In genomic region chr3:14725564-14726420, GRCh38 we compare ENCODE assay signal across 11 cellular contexts. TPM values are rescaled to one million over a fixed set of nuclear protein-coding genes. Genes with fewer than 3 reads are reported as not detected.
A peak's percentile ranks its signal among the peaks of the same experiment; 100 is the strongest.
DNase-seq lines count a peak whose midpoint lies in the region; ATAC-seq and TF ChIP-seq lines count a peak whose summit lies in the region.
"Had no signal": no experiment of that assay in that cellular context is flagged by ENCODE, and none has a peak within 500 bp of the region (broad histone marks: within the 10 kb centered on the region; RNA-seq: fewer than 3 reads in every experiment).

No MANE protein-coding gene starts in this region.

- TF ChIP-seq CTCF in omental fat pad (IDR thresholded peaks at IDR 0.05): no peak

- 43% methylated on average over 8 of the region's 8 CpGs for WGBS in right cardiac atrium

- H3K4me1 ChIP-seq in right cardiac atrium (ENCODE audit: control insufficient read depth, insufficient read depth, low read length): peaks cover 13% of the 10 kb centered on the region

- no peaks in the 10 kb centered on the region for H3K9me3 ChIP-seq in right cardiac atrium (ENCODE audit: control insufficient read depth, low read length)

- DNase-seq in Right ventricle myocardium inferior (ENCODE audit: missing footprints) (peak; percentile 77), cardiac septum (ENCODE audit: low spot score) (no peak), right cardiac atrium (peak; percentile 70 to 88 (median 86)), omental fat pad (ENCODE audit: low spot score) (no peak), NCI-H69 (lab: John Stamatoyannopoulos, UW) (no peak), NCI-H510A (lab: John Stamatoyannopoulos, UW) (no peak), NOMO-1 treated with DMSO at 0.1 percent for 48 hours (lab: John Stamatoyannopoulos, UW; ENCODE audit: unreplicated experiment) (no peak)
- DNase-seq in activated naive CD4-positive, alpha-beta T cell treated with anti-CD3 and anti-CD28 coated beads, Interleukin-2, amount 50 U/mL, for 16 hours: no peak
- DNase-seq: glutamatergic neuron, NCI-H524 treated with DMSO at 0.1 percent for 48 hours, SHP77 had no signal

- H3K4me3 ChIP-seq in right cardiac atrium (ENCODE audit: low read length): no peak overlapping the region

- intact Hi-C loops in Right ventricle myocardium inferior (cut with DNase I): no loop called here
- intact Hi-C loops in cardiac septum (cut with DNase I): no loop called here
- intact Hi-C loops in right cardiac atrium (cut with DNase I): no loop called here

- no peaks in the 10 kb centered on the region for H3K27me3 ChIP-seq in right cardiac atrium (ENCODE audit: control insufficient read depth, insufficient read depth)

- ATAC-seq in Right ventricle myocardium inferior (peak; percentile 93), right cardiac atrium (peak; percentile 83 to 93), omental fat pad (ENCODE audit: low FRiP score) (peak; percentile 39)

- H3K27ac ChIP-seq in right cardiac atrium (ENCODE audit: low read length): peak overlapping the region; percentile 55

RNA-seq across cellular contexts. Expression of gene C3orf20, which starts 50.9 kb away (rescaled TPM):
- total RNA-seq in Right ventricle myocardium inferior (not detected), cardiac septum (0.32 TPM), right cardiac atrium (under 1 TPM in 1 of 4 donors, not detected in 3; 0.11 TPM), omental fat pad (under 1 TPM in 2 of 4 donors, not detected in 2; 0.12 to 0.28 TPM)
- polyA plus RNA-seq in right cardiac atrium: 0.02 TPM

Comparison
In these comparisons a context has a peak if more than half of its experiments do, and no peak if none do; other contexts are left out.
1. DNase-seq: peak in Right ventricle myocardium inferior (single experiment) and right cardiac atrium (3 of 3); none in cardiac septum (single experiment), omental fat pad (single experiment), NCI-H69 (single experiment), NCI-H510A (single experiment), NOMO-1 treated with DMSO at 0.1 percent for 48 hours (single experiment) and activated naive CD4-positive, alpha-beta T cell treated with anti-CD3 and anti-CD28 coated beads, Interleukin-2, amount 50 U/mL, for 16 hours (single experiment).
2. ATAC-seq: peak in every context shown above with its lines; median percentile 93 in Right ventricle myocardium inferior; 88 in right cardiac atrium; 39 in omental fat pad.